12 cellular contexts compared by ENCODE assay signal in the genomic region with DNA sequence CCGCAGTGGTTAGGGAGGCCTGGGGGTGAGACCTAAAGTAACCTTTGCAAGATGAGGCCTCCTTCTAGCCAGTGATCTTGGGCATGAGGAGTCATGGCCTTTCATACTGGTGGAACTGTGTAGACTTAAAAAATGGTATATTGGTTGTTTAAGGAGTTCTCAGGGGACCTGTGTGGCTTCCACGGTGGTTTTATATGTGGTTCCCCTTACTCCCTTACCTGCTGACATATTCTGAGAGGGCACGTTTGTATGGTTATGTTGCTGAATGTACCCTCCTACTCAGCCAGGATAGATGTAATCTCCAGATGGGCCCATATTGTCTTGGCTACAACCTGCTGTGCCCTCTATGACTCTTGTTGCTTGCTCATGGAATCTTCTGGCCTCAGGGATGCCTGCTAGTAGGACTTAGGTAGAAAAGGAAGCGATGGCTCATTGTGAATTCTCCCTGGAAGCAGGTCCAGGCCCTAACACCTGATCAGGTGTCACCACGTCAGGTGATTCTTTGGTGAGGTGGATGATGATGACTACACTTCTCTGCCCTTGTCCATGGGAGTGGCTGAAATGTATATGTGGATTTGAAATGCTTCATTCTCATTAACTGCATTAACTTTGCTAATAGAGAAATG. TPM values are rescaled to one million over a fixed set of nuclear protein-coding genes. Genes with fewer than 3 reads are reported as not detected.
DNase-seq lines count a peak whose midpoint lies in the region; ATAC-seq, FAIRE-seq and TF ChIP-seq lines count a peak whose summit lies in the region.
"Had no signal": no experiment of that assay in that cellular context is flagged by ENCODE, and none has a peak within 500 bp of the region (broad histone marks: within the 10 kb centered on the region; RNA-seq: fewer than 3 reads in every experiment).

No MANE protein-coding gene starts in this region.

- in situ Hi-C loops in GM23248 (cut with MboI), result no loop called here

- DNase-seq in A549 (ENCODE audit: low read depth in 1 of 2, low spot score in 1 of 2) (no peak), GM23248 (no peak), kidney (no peak), SW480 (ENCODE audit: low spot score) (no peak), NCI-H748 (lab: John Stamatoyannopoulos, UW; ENCODE audit: unreplicated experiment) (no peak)
- DNase-seq in stimulated activated CD4-positive, alpha-beta T cell treated with anti-CD3 and anti-CD28 coated beads, Interleukin-2, amount 100 ng/mL, for 24 hours, result no peak
- DNase-seq: DMS79, NCI-H69, pancreas had no signal

- H3K27ac ChIP-seq in A549 (no peak overlapping the region), GM23248 (no peak overlapping the region), kidney (ENCODE audit: low read depth in 2 of 2, low read length in 2 of 2) (no peak overlapping the region)
- H3K27ac ChIP-seq: pancreas had no signal

- H3K4me2 ChIP-seq in A549 (peak overlapping the region; percentile 87), GM23248 (ENCODE audit: unreplicated experiment) (peak overlapping the region; percentile 100)

- H3K9me3 Mint-ChIP-seq in activated naive CD8-positive, alpha-beta T cell (ENCODE audit: low read depth), result peaks cover 3% of the 10 kb centered on the region

- TF ChIP-seq RAD21 in A549 (conservative IDR thresholded peaks at IDR 0.05 in 1 of 2, IDR thresholded peaks at IDR 0.05 in 1 of 2), result no peak

- WGBS in A549 (ENCODE audit: missing lambda C conversion rate), result 83% methylated on average over 5 of the region's 5 CpGs
- WGBS in GM23248 (ENCODE audit: low coverage in 1 of 2, low lambda C conversion rate in 2 of 2, missing lambda C conversion rate in 2 of 2), 2 experiments, result 73 to 80% methylated on average over 5 of the region's 5 CpGs

- peaks cover 21% of the 10 kb centered on the region for H3K36me3 ChIP-seq in GM23248 (ENCODE audit: low read depth)
- peaks cover 21 to 29% of the 10 kb centered on the region in 2 donors for H3K36me3 ChIP-seq in kidney (ENCODE audit: control insufficient read depth in 1 of 2, insufficient read depth in 2 of 2, low read length in 2 of 2)

- peaks cover 7% of the 10 kb centered on the region; the same call in 1 of the 2 replicates for H4K20me1 ChIP-seq in GM23248 (ENCODE audit: insufficient read depth)

- no peaks in the 10 kb centered on the region for H3K4me1 ChIP-seq in A549
- peaks cover 27% of the 10 kb centered on the region for H3K4me1 ChIP-seq in GM23248 (ENCODE audit: insufficient read depth)
- H3K4me1 ChIP-seq in kidney (ENCODE audit: control insufficient read depth in 1 of 2, insufficient read depth in 1 of 2, low read depth in 1 of 2, low read length in 2 of 2), result peaks cover 14 to 15% of the 10 kb centered on the region in 2 donors

- ATAC-seq in A549 (no peak), HG03175 (IDR thresholded peaks at IDR 0.05; ENCODE audit: unreplicated experiment) (no peak)
- ATAC-seq: pancreas had no signal

- CTCF ChIA-PET in A549 (lab: Yijun Ruan, JAX), result no interaction called here

- H3K27me3 Mint-ChIP-seq in activated naive CD8-positive, alpha-beta T cell, result no peaks in the 10 kb centered on the region

- H3K79me2 ChIP-seq in GM23248 (ENCODE audit: insufficient read depth), result peaks cover 68% of the 10 kb centered on the region

- intact Hi-C loops in kidney (cut with DNase I), result no loop called here

- H3K27ac Mint-ChIP-seq in activated naive CD8-positive, alpha-beta T cell, result peak overlapping the region; percentile 64

- peaks cover 20% of the 10 kb centered on the region for H3K36me3 Mint-ChIP-seq in activated naive CD8-positive, alpha-beta T cell

- peaks cover 16% of the 10 kb centered on the region for H3F3A ChIP-seq in GM23248 (ENCODE audit: insufficient read depth)

- H3K9me2 ChIP-seq in GM23248 (ENCODE audit: insufficient read depth), result no peaks in the 10 kb centered on the region

- H3K4me3 ChIP-seq in A549 (peak overlapping the region; percentile 71; the same call in 2 of the 3 replicates), GM23248 (peak overlapping the region; percentile 100), kidney (ENCODE audit: low read length in 2 of 2) (peak overlapping the region; percentile 39 to 87)

- H2AFZ ChIP-seq in GM23248, result no peak overlapping the region

- FAIRE-seq in A549 (lab: Jason Lieb, UNC) (no peak), kidney (lab: Jason Lieb, UNC) (no peak)
- FAIRE-seq: pancreas, urothelium cell line had no signal

- no peak overlapping the region for H3K4me3 Mint-ChIP-seq in activated naive CD8-positive, alpha-beta T cell

- no peaks in the 10 kb centered on the region for H3K27me3 ChIP-seq in GM23248 (replicated peaks; ENCODE audit: insufficient read depth)
- H3K27me3 ChIP-seq: pancreas had no signal

- H3K9me3 ChIP-seq in A549, result peaks cover 78% of the 10 kb centered on the region
- no peaks in the 10 kb centered on the region for H3K9me3 ChIP-seq in GM23248 (ENCODE audit: low read depth)
- no peaks in the 10 kb centered on the region for H3K9me3 ChIP-seq in kidney (ENCODE audit: control insufficient read depth in 1 of 2, low read length in 2 of 2)
- H3K9me3 ChIP-seq: pancreas had no signal

- no peak for TF ChIP-seq EP300 in A549 (IDR thresholded peaks at IDR 0.05)

- H3K9ac ChIP-seq in GM23248 (peak overlapping the region; percentile 99; the same call in 1 of the 2 replicates), kidney (ENCODE audit: low read length in 2 of 2) (peak overlapping the region in 1 of 2 donors; percentile 41)

- TF ChIP-seq CTCF in A549 (IDR thresholded peaks at IDR 0.05), result no peak
- TF ChIP-seq CTCF in kidney (IDR thresholded peaks at IDR 0.05; ENCODE audit: borderline replicate concordance, extremely low read depth, insufficient read depth), result no peak

- TF ChIP-seq POLR2A in A549 (IDR thresholded peaks at IDR 0.05; ENCODE audit: low read length), result no peak

- peaks cover 43% of the 10 kb centered on the region for H3K4me1 Mint-ChIP-seq in activated naive CD8-positive, alpha-beta T cell (ENCODE audit: low read depth)

- POLR2A ChIA-PET in A549 (lab: Yijun Ruan, JAX), result no interaction called here

TF ChIP-seq in A549, 52 proteins besides CTCF, POLR2A, EP300 and RAD21:
- TF ChIP-seq, protein P1, sequence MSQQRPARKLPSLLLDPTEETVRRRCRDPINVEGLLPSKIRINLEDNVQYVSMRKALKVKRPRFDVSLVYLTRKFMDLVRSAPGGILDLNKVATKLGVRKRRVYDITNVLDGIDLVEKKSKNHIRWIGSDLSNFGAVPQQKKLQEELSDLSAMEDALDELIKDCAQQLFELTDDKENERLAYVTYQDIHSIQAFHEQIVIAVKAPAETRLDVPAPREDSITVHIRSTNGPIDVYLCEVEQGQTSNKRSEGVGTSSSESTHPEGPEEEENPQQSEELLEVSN (IDR thresholded peaks at IDR 0.05; ENCODE audit: borderline replicate concordance, low read depth), result 0 out of 2 replicates have a peak, but pooled peaks have one; percentile 24
- no peak for TF ChIP-seq MAFK (IDR thresholded peaks at IDR 0.05; ENCODE audit: partially characterized antibody)
- no peak for TF ChIP-seq RFX5 (IDR thresholded peaks at IDR 0.05)
- TF ChIP-seq TP53 (CRISPR knock-in tag; IDR thresholded peaks at IDR 0.05), result no peak
- no peak for TF ChIP-seq BHLHE40 (IDR thresholded peaks at IDR 0.05; ENCODE audit: low read depth, low read length)

RNA-seq across cellular contexts. Expression of a gene that starts 1.8 kb away (rescaled TPM):
- polyA plus RNA-seq in A549 (2011; rRNA removed), result 16.1 and 23.4 TPM in 2 replicates
- polyA plus RNA-seq in A549 (2012; cell fraction: cytosol; rRNA removed), result 2.0 and 2.4 TPM in 2 replicates
- 2.0 and 2.7 TPM in 2 replicates for polyA plus RNA-seq in A549 (2012; cell fraction: nucleus; rRNA removed)
- polyA plus RNA-seq in A549 (2017; fragmentation: RNase III; extraction: RNeasy Plus Mini Kit Qiagen cat#74134 plus additional on column Dnase treatment), result 0.50 to 0.63 TPM (median 0.58 TPM) in 3 replicates
- polyA minus RNA-seq in A549 (2011; rRNA and poly(A)+ RNA removed), result 274 and 308 TPM in 2 replicates
- total RNA-seq in GM23248 (2014; rRNA removed; shearing (Covaris generic)), result 49.3 and 59.9 TPM in 2 replicates
- polyA plus RNA-seq in GM23248 (2016; fragmentation: Nextera tagmentation; extraction: Ambion mirVana), result 7.6 and 8.5 TPM in 2 replicates
- total RNA-seq in kidney, result 81.3 TPM
- 0.62 TPM for polyA plus RNA-seq in kidney (ENCODE audit: insufficient read depth, low read depth, low replicate concordance)

RNA-seq across cellular contexts. Expression of a gene that starts 38.1 kb away (rescaled TPM):
- polyA plus RNA-seq in A549 (2011; rRNA removed), result 3.9 and 4.4 TPM in 2 replicates
- 0.77 and 1.0 TPM in 2 replicates for polyA plus RNA-seq in A549 (2012; cell fraction: cytosol; rRNA removed)
- polyA plus RNA-seq in A549 (2012; cell fraction: nucleus; rRNA removed), result 0.47 and 1.0 TPM in 2 replicates
- polyA plus RNA-seq in A549 (2017; fragmentation: RNase III; extraction: RNeasy Plus Mini Kit Qiagen cat#74134 plus additional on column Dnase treatment), result 1.4 to 1.5 TPM (median 1.4 TPM) in 3 replicates
- polyA minus RNA-seq in A549 (2011; rRNA and poly(A)+ RNA removed), result 11.8 TPM in 2 replicates
- 5.9 and 8.0 TPM in 2 replicates for total RNA-seq in GM23248 (2014; rRNA removed; shearing (Covaris generic))
- 1.7 and 2.3 TPM in 2 replicates for polyA plus RNA-seq in GM23248 (2016; fragmentation: Nextera tagmentation; extraction: Ambion mirVana)
- 10.2 TPM for total RNA-seq in kidney
- 1.3 TPM for polyA plus RNA-seq in kidney (ENCODE audit: insufficient read depth, low read depth, low replicate concordance)

RNA-seq across cellular contexts. Expression of a gene that starts 41.7 kb away (rescaled TPM):
- polyA plus RNA-seq in A549 (2011; rRNA removed), result 5.6 and 6.6 TPM in 2 replicates
- polyA plus RNA-seq in A549 (2012; cell fraction: cytosol; rRNA removed), result 0.96 and 1.3 TPM in 2 replicates
- polyA plus RNA-seq in A549 (2012; cell fraction: nucleus; rRNA removed), result 0.68 and 0.78 TPM in 2 replicates
- polyA plus RNA-seq in A549 (2017; fragmentation: RNase III; extraction: RNeasy Plus Mini Kit Qiagen cat#74134 plus additional on column Dnase treatment), result 1.1 to 1.5 TPM (median 1.5 TPM) in 3 replicates
- polyA minus RNA-seq in A549 (2011; rRNA and poly(A)+ RNA removed), result 41.2 and 50.8 TPM in 2 replicates
- total RNA-seq in GM23248 (2014; rRNA removed; shearing (Covaris generic)), result 15.8 and 15.9 TPM in 2 replicates
- polyA plus RNA-seq in GM23248 (2016; fragmentation: Nextera tagmentation; extraction: Ambion mirVana), result 2.1 and 3.2 TPM in 2 replicates
- 17.3 TPM for total RNA-seq in kidney
- 0.82 TPM for polyA plus RNA-seq in kidney (ENCODE audit: insufficient read depth, low read depth, low replicate concordance)

RNA-seq across cellular contexts. Expression of a gene that starts 51.3 kb away (rescaled TPM):
- 0.83 and 0.96 TPM in 2 replicates for polyA plus RNA-seq in A549 (2011; rRNA removed)
- 0.45 and 0.51 TPM in 2 replicates for polyA plus RNA-seq in A549 (2012; cell fraction: cytosol; rRNA removed)
- 0.91 and 1.2 TPM in 2 replicates for polyA plus RNA-seq in A549 (2012; cell fraction: nucleus; rRNA removed)
- 0.27 to 0.43 TPM (median 0.34 TPM) in 3 replicates for polyA plus RNA-seq in A549 (2017; fragmentation: RNase III; extraction: RNeasy Plus Mini Kit Qiagen cat#74134 plus additional on column Dnase treatment)
- 0.63 TPM in 1 of 2 replicates, not detected in the other for polyA minus RNA-seq in A549 (2011; rRNA and poly(A)+ RNA removed)
- total RNA-seq in GM23248 (2014; rRNA removed; shearing (Covaris generic)), result 0.25 and 1.3 TPM in 2 replicates
- polyA plus RNA-seq in GM23248 (2016; fragmentation: Nextera tagmentation; extraction: Ambion mirVana), result 0.23 and 0.43 TPM in 2 replicates
- 1.0 TPM for total RNA-seq in kidney
- 0.92 TPM for polyA plus RNA-seq in kidney (ENCODE audit: insufficient read depth, low read depth, low replicate concordance)
